15 cellular contexts compared by ENCODE assay signal in genomic region chr17:57312242-57312641, GRCh38.
"Had no signal": no experiment of that assay in that cellular context is flagged by ENCODE, and none has a peak within 500 bp of the region (broad histone marks: within the 10 kb centered on the region; RNA-seq: fewer than 3 reads in every experiment).

No MANE protein-coding gene starts in this region.

- H3K4me3 ChIP-seq: cardiac muscle cell, coronary artery, heart left ventricle, left lung had no signal

- DNase-seq: activated CD4-positive, alpha-beta T cell treated with anti-CD3 and anti-CD28 coated beads for 4 hours; activated CD8-positive, alpha-beta memory T cell treated with anti-CD3 and anti-CD28 coated beads, Interleukin-2, amount 50 U/mL, for 48 hours; activated CD8-positive, alpha-beta T cell treated with anti-CD3 and anti-CD28 coated beads, Interleukin-2, amount 10 ng/mL, durations not matched to agents 7 days and 5 days; activated naive CD8-positive, alpha-beta T cell treated with anti-CD3 and anti-CD28 coated beads, Interleukin-2, amount 50 U/mL, for 24 hours; effector CD4-positive, alpha-beta T cell; foreskin melanocyte; heart left ventricle; left lung; stimulated activated CD4-positive, alpha-beta T cell treated with anti-CD3 and anti-CD28 coated beads, Interleukin-4, amount 100 ng/mL, for 4 hours; T1000; WERI-Rb-1 had no signal

- H2AFZ ChIP-seq: parathyroid adenoma had no signal

- H3K27me3 ChIP-seq: cardiac muscle cell, heart left ventricle, left lung had no signal

- H3K27me3 Mint-ChIP-seq: activated naive CD8-positive, alpha-beta T cell treated with anti-CD3 and anti-CD28 coated beads, Interleukin-2, amount 50 U/mL, for 24 hours; memory B cell had no signal

- H3K9me3 ChIP-seq: heart left ventricle, left lung had no signal

- H3K9me3 Mint-ChIP-seq: activated naive CD8-positive, alpha-beta T cell treated with anti-CD3 and anti-CD28 coated beads, Interleukin-2, amount 50 U/mL, for 24 hours; memory B cell had no signal

- H3K27ac Mint-ChIP-seq: activated naive CD8-positive, alpha-beta T cell treated with anti-CD3 and anti-CD28 coated beads, Interleukin-2, amount 50 U/mL, for 24 hours; memory B cell had no signal

- H3K4me1 ChIP-seq: left lung had no signal

- H3K36me3 ChIP-seq: cardiac muscle cell, left lung had no signal

- H3K4me3 Mint-ChIP-seq: activated CD8-positive, alpha-beta T cell treated with anti-CD3 and anti-CD28 coated beads, Interleukin-2, amount 10 ng/mL, durations not matched to agents 7 days and 5 days; activated naive CD8-positive, alpha-beta T cell treated with anti-CD3 and anti-CD28 coated beads, Interleukin-2, amount 50 U/mL, for 24 hours; memory B cell had no signal

- H3K9ac ChIP-seq: parathyroid adenoma had no signal

- H3K27ac ChIP-seq: cardiac muscle cell, coronary artery, heart left ventricle, left lung, WERI-Rb-1 had no signal
